ENCODE assay signal across 6 cellular contexts in the genomic region with DNA sequence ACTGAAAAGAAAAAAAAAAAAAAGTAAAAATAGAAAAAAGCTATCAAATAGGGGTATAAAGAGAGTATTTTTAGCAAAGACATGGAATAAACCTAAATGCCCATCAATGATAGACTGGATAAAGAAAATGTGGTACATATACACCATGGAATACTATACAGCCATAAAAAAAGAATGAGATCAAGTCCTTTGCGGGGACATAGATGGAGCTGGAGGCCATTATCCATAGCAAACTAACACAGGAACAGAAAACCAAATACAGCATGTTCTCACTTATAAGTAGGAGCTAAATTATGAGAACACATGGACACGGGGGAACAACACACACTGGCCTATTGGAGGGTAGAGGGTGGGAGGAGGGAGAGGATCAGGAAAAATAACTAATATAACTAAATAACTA. TPM values are rescaled to one million over a fixed set of nuclear protein-coding genes. Genes with fewer than 3 reads are reported as not detected.
DNase-seq lines count a peak whose midpoint lies in the region; ATAC-seq, FAIRE-seq and TF ChIP-seq lines count a peak whose summit lies in the region.
"Not testable (repeated sequence)": the region's sequence is repeated elsewhere in the genome, so short reads cannot be mapped to it uniquely, and the experiment has no call there.

No MANE protein-coding gene starts in this region.

- peak; percentile 25 for DNase-seq in activated CD4-positive, alpha-beta T cell treated with anti-CD3 and anti-CD28 coated beads, Interleukin-2, amount 10 ng/mL, durations not matched to agents 24 days and 14 days
- not testable (repeated sequence) for DNase-seq in activated naive CD4-positive, alpha-beta T cell treated with anti-CD3 and anti-CD28 coated beads, Interleukin-2, amount 10 ng/mL, durations not matched to agents 7 days and 5 days; K562 (ENCODE audit: extremely low read depth in 1 of 4, low spot score in 3 of 4)

- peaks cover 42% of the 10 kb centered on the region for H3K36me3 Mint-ChIP-seq in T-helper 1 cell treated with Interleukin-12 subunit alpha and Interleukin-12 subunit beta and Interleukin-4 antibody, amounts not matched to agents 30 μg/mL and 1 μg/mL, for 36 hours (ENCODE audit: low read depth)
- peaks cover 68% of the 10 kb centered on the region for H3K36me3 Mint-ChIP-seq in activated CD4-positive, alpha-beta T cell treated with anti-CD3 and anti-CD28 coated beads, Interleukin-2, amount 10 ng/mL, durations not matched to agents 24 days and 14 days (ENCODE audit: low read depth)
- peaks cover 70% of the 10 kb centered on the region for H3K36me3 Mint-ChIP-seq in activated naive CD4-positive, alpha-beta T cell treated with anti-CD3 and anti-CD28 coated beads, Interleukin-2, amount 10 ng/mL, durations not matched to agents 7 days and 5 days

- not testable (repeated sequence) for H3K9me3 ChIP-seq in HEK293 (ENCODE audit: control insufficient read depth, insufficient read depth, low read depth, low read length); K562 (replicated peaks; ENCODE audit: control insufficient read depth, insufficient read depth, low read depth, low read length)

- ATAC-seq in SK-N-SH treated with all-trans-retinoic acid at 6 μM for 48 hours, K562: not testable (repeated sequence)

- H3K36me3 ChIP-seq in HEK293 (ENCODE audit: control insufficient read depth in 2 of 2, insufficient read depth in 1 of 2, low read length in 2 of 2) (peaks cover 6 to 93% of the 10 kb centered on the region in 2 experiments), K562 (ENCODE audit: control insufficient read depth, insufficient read depth, low read length) (peaks cover 95% of the 10 kb centered on the region)

- not testable (repeated sequence) for H3K4me2 ChIP-seq in K562 (ENCODE audit: insufficient read depth, low read length)

- H2AFZ ChIP-seq in K562 (ENCODE audit: low read depth, low read length), result not testable (repeated sequence)

- POLR2A ChIA-PET in HEK293 (lab: Yijun Ruan, JAX), result not testable (repeated sequence)
- POLR2A ChIA-PET in K562 (lab: Yijun Ruan, JAX), result interaction anchor here (0.6 to 2.4 kb wide), 7 partner anchors 8 to 185 kb away, joined by 3 to 9 read pairs (median 3); no protein-coding TSS in a partner anchor

- H3K79me2 ChIP-seq in K562 (ENCODE audit: control insufficient read depth, insufficient read depth, low read length), result peaks cover 85% of the 10 kb centered on the region

- intact Hi-C loops in activated CD4-positive, alpha-beta T cell treated with anti-CD3 and anti-CD28 coated beads, Interleukin-2, amount 10 ng/mL, durations not matched to agents 24 days and 14 days (cut with micrococcal nuclease), result not testable (repeated sequence)
- intact Hi-C loops in K562 (cut with micrococcal nuclease), result loop anchor here (2.0 kb wide), 1 partner anchor 131 kb away; a partner anchor contains a TSS

- peak overlapping the region; percentile 28 for H3K27ac Mint-ChIP-seq in T-helper 1 cell treated with Interleukin-12 subunit alpha and Interleukin-12 subunit beta and Interleukin-4 antibody, amounts not matched to agents 30 μg/mL and 1 μg/mL, for 36 hours
- not testable (repeated sequence) for H3K27ac Mint-ChIP-seq in activated CD4-positive, alpha-beta T cell treated with anti-CD3 and anti-CD28 coated beads, Interleukin-2, amount 10 ng/mL, durations not matched to agents 24 days and 14 days
- peak overlapping the region; percentile 30 for H3K27ac Mint-ChIP-seq in activated naive CD4-positive, alpha-beta T cell treated with anti-CD3 and anti-CD28 coated beads, Interleukin-2, amount 10 ng/mL, durations not matched to agents 7 days and 5 days

- H3K9ac ChIP-seq in K562 (ENCODE audit: insufficient read depth in 1 of 2, low read depth in 2 of 2, low read length in 2 of 2), result not testable (repeated sequence)

- not testable (repeated sequence) for H3K9me1 ChIP-seq in K562 (ENCODE audit: control insufficient read depth, insufficient read depth, low read length)

- TF ChIP-seq EP300 in K562 (IDR thresholded peaks at IDR 0.05; ENCODE audit: low read length), result not testable (repeated sequence)

- not testable (repeated sequence) for H3K4me3 ChIP-seq in HEK293 (ENCODE audit: low read depth, low read length); K562

- not testable (repeated sequence) for H4K20me1 ChIP-seq in K562 (replicated peaks; ENCODE audit: control insufficient read depth, insufficient read depth, low read length)

- TF ChIP-seq POLR2A in K562 (conservative IDR thresholded peaks at IDR 0.05), result not testable (repeated sequence)

- H3K4me1 Mint-ChIP-seq in T-helper 1 cell treated with Interleukin-12 subunit alpha and Interleukin-12 subunit beta and Interleukin-4 antibody, amounts not matched to agents 30 μg/mL and 1 μg/mL, for 36 hours (ENCODE audit: low read depth), result peaks cover 57% of the 10 kb centered on the region
- H3K4me1 Mint-ChIP-seq in activated CD4-positive, alpha-beta T cell treated with anti-CD3 and anti-CD28 coated beads, Interleukin-2, amount 10 ng/mL, durations not matched to agents 24 days and 14 days, result peaks cover 61% of the 10 kb centered on the region
- H3K4me1 Mint-ChIP-seq in activated naive CD4-positive, alpha-beta T cell treated with anti-CD3 and anti-CD28 coated beads, Interleukin-2, amount 10 ng/mL, durations not matched to agents 7 days and 5 days, result peaks cover 74% of the 10 kb centered on the region

- not testable (repeated sequence) for H3K9me3 Mint-ChIP-seq in T-helper 1 cell treated with Interleukin-12 subunit alpha and Interleukin-12 subunit beta and Interleukin-4 antibody, amounts not matched to agents 30 μg/mL and 1 μg/mL, for 36 hours; activated CD4-positive, alpha-beta T cell treated with anti-CD3 and anti-CD28 coated beads, Interleukin-2, amount 10 ng/mL, durations not matched to agents 24 days and 14 days; activated naive CD4-positive, alpha-beta T cell treated with anti-CD3 and anti-CD28 coated beads, Interleukin-2, amount 10 ng/mL, durations not matched to agents 7 days and 5 days

- TF ChIP-seq RAD21 in K562 (CRISPR knock-in tag; conservative IDR thresholded peaks at IDR 0.05 in 1 of 2, IDR thresholded peaks at IDR 0.05 in 1 of 2), result not testable (repeated sequence)

- not testable (repeated sequence) for FAIRE-seq in K562 (lab: Jason Lieb, UNC)

- H3K27me3 Mint-ChIP-seq in T-helper 1 cell treated with Interleukin-12 subunit alpha and Interleukin-12 subunit beta and Interleukin-4 antibody, amounts not matched to agents 30 μg/mL and 1 μg/mL, for 36 hours (ENCODE audit: low read depth); activated CD4-positive, alpha-beta T cell treated with anti-CD3 and anti-CD28 coated beads, Interleukin-2, amount 10 ng/mL, durations not matched to agents 24 days and 14 days; activated naive CD4-positive, alpha-beta T cell treated with anti-CD3 and anti-CD28 coated beads, Interleukin-2, amount 10 ng/mL, durations not matched to agents 7 days and 5 days: not testable (repeated sequence)

- not testable (repeated sequence) for H3K4me3 Mint-ChIP-seq in T-helper 1 cell treated with Interleukin-12 subunit alpha and Interleukin-12 subunit beta and Interleukin-4 antibody, amounts not matched to agents 30 μg/mL and 1 μg/mL, for 36 hours; activated CD4-positive, alpha-beta T cell treated with anti-CD3 and anti-CD28 coated beads, Interleukin-2, amount 10 ng/mL, durations not matched to agents 24 days and 14 days; activated naive CD4-positive, alpha-beta T cell treated with anti-CD3 and anti-CD28 coated beads, Interleukin-2, amount 10 ng/mL, durations not matched to agents 7 days and 5 days

- WGBS in K562 (ENCODE audit: insufficient coverage, low coverage, missing lambda C conversion rate), result 100% methylated on average over 2 of the region's 2 CpGs

- CTCF ChIA-PET in HEK293 (lab: Yijun Ruan, JAX), result interaction anchor here (1.8 kb wide), 1 partner anchor 280 kb away, joined by 9 read pairs; no protein-coding TSS in a partner anchor
- CTCF ChIA-PET in activated naive CD4-positive, alpha-beta T cell treated with anti-CD3 and anti-CD28 coated beads, Interleukin-2, amount 10 ng/mL, durations not matched to agents 7 days and 5 days (lab: Charles Lee), result interaction anchor here (0.9 to 5.7 kb wide), 2 partner anchors 51 to 279 kb away, joined by 3 to 38 read pairs; no protein-coding TSS in a partner anchor
- CTCF ChIA-PET in K562 (lab: Yijun Ruan, JAX; ENCODE audit: low intra/inter-chr PET ratio), result not testable (repeated sequence)

- in situ Hi-C loops in K562 (cut with MboI), result loop anchor here (10.0 kb wide), 1 partner anchor 277 kb away; no protein-coding TSS in a partner anchor

- not testable (repeated sequence) for H3K27me3 ChIP-seq in K562 (ENCODE audit: control insufficient read depth in 2 of 2, insufficient read depth in 2 of 2, low read length in 2 of 2)

- H3K4me1 ChIP-seq in HEK293 (ENCODE audit: control insufficient read depth, insufficient read depth, low read length); K562 (replicated peaks in 1 of 2; ENCODE audit: control insufficient read depth in 2 of 2, insufficient read depth in 2 of 2, low read length in 2 of 2): not testable (repeated sequence)

- not testable (repeated sequence) for H3K27ac ChIP-seq in HEK293 (ENCODE audit: extremely low read depth, low read depth, low read length); K562 (ENCODE audit: extremely low read depth, low read depth, low read length)

- TF ChIP-seq CTCF in HEK293 (tag by site-specific recombination; IDR thresholded peaks at IDR 0.05); K562 (IDR thresholded peaks at IDR 0.05 in 2 of 3, conservative IDR thresholded peaks at IDR 0.05 in 1 of 3; ENCODE audit: insufficient read depth in 2 of 3, low read depth in 1 of 3, low read length in 3 of 3): not testable (repeated sequence)

- not testable (repeated sequence) for BruUV-seq in K562 (replicated peaks; lab: Mats Ljungman, UMichigan)

RNA-seq across cellular contexts. Expression of a gene that starts 7.0 kb away (rescaled TPM):
- 94.6 and 96.3 TPM in 2 replicates for total RNA-seq in activated CD4-positive, alpha-beta T cell treated with anti-CD3 and anti-CD28 coated beads, Interleukin-2, amount 10 ng/mL, durations not matched to agents 24 days and 14 days
- 177 and 316 TPM in 2 replicates for total RNA-seq in K562 (2011; cell fraction: chromatin; rRNA removed; ENCODE audit: low replicate concordance)
- total RNA-seq in K562 (2011; cell fraction: nucleolus; rRNA removed), result 101 and 122 TPM in 2 replicates
- total RNA-seq in K562 (2011; cell fraction: nucleoplasm; rRNA removed), result 178 and 208 TPM in 2 replicates
- total RNA-seq in K562 (2014; rRNA removed) (47.2 and 50.6 TPM in 2 replicates), K562 (2014; rRNA removed; fragmentation: Illumina TruSeq; extraction: Trizol) (75.9 and 83.0 TPM in 2 replicates), K562 (2015; rRNA removed; fragmentation: Illumina TruSeq; extraction: Trizol) (65.1 and 70.1 TPM in 2 replicates), K562 (2021) (103 and 127 TPM in 2 replicates)
- polyA plus RNA-seq in K562 (2011; rRNA removed) (75.0 and 124 TPM in 2 replicates), K562 (2014; fragmentation: Illumina TruSeq; extraction: Trizol) (78.8 and 86.1 TPM in 2 replicates), K562 (2014; fragmentation: Nextera tagmentation; extraction: Ambion mirVana) (10 to 100 TPM; 21.5 to 97.7 TPM), K562 (2014; rRNA removed) (94.6 and 97.2 TPM in 2 replicates)
- 54.9 and 63.1 TPM in 2 replicates for polyA plus RNA-seq in K562 (2011; cell fraction: cytosol; rRNA removed)
- polyA plus RNA-seq in K562 (2011; cell fraction: nucleus; rRNA removed), result 114 and 154 TPM in 2 replicates
- polyA plus RNA-seq in K562 (2012), result 71.2 and 97.6 TPM in 2 replicates
- polyA minus RNA-seq in K562 (2011; rRNA and poly(A)+ RNA removed), result 201 and 283 TPM in 2 replicates
- polyA minus RNA-seq in K562 (2011; cell fraction: cytosol; rRNA and poly(A)+ RNA removed), result 50.1 and 65.9 TPM in 2 replicates
- polyA minus RNA-seq in K562 (2011; cell fraction: nucleus; rRNA and poly(A)+ RNA removed), result 111 and 112 TPM in 2 replicates
